8 cellular contexts compared by ENCODE assay signal in the genomic region with DNA sequence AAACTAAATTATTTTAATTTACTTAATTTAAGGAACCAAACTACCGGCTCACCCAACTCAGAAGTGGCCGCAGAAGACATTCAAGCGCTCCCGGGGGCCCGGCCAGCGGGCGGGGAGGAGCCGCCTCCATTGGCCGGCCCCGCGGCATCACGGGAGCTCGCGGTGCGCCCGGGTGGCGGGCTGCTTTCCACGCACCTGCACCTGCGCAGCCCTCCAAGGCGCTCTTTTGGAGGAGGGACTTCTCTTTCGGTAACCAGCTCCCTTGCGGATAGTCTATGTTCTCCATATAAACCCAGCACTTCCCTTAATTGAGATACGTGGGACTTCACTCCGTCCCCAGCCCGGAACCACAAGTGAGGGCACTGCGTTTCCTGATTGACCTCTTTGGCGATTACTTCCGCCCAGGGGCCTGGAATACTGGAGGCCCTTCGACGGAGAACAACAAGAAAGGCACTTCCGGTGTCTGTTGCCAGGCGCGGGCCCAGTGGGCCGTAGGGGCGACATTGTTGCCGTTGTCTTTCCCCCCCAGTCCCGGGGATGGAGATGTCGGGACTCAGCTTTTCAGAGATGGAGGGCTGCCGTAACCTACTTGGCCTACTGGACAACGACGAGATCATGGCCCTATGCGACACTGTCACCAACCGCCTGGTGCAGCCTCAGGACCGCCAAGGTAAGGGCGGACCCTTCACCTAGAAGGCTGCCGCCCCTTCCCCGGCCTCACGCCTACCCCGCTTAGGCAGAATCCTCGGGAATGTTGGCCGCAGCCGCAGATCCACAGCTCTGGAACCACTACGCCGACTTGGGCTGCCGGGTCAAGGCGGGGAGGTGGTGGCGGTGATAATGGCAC. TPM values are rescaled to one million over a fixed set of nuclear protein-coding genes. Genes with fewer than 3 reads are reported as not detected.
DNase-seq lines count a peak whose midpoint lies in the region; ATAC-seq, FAIRE-seq and TF ChIP-seq lines count a peak whose summit lies in the region.

C3orf38 (plus strand) TSS at position 444 of the 847 bp plus-strand sequence; CDS start at position 538, 94 bp downstream.

- H3K27me3 ChIP-seq in AG04450 (ENCODE audit: control insufficient read depth, insufficient read depth, low read length), result no peaks in the 10 kb centered on the region
- no peaks in the 10 kb centered on the region for H3K27me3 ChIP-seq in bronchial epithelial cell (ENCODE audit: control insufficient read depth, insufficient read depth, low read length)
- no peaks in the 10 kb centered on the region for H3K27me3 ChIP-seq in smooth muscle cell (ENCODE audit: low read depth)

- POLR2A ChIA-PET in AG04450 (lab: Yijun Ruan, JAX), result interaction anchor here (2.5 kb wide), 1 partner anchor 91 kb away, joined by 17 read pairs; the partner anchor contains the start of genes CGGBP1 and ZNF654

- H3K27ac ChIP-seq in AG04450 (ENCODE audit: low read depth, low read length) (peak within 1 kb of the TSS; percentile 85), smooth muscle cell (ENCODE audit: low read depth) (peak within 1 kb of the TSS; percentile 89)

- H3K9me3 ChIP-seq in AG04450 (ENCODE audit: control insufficient read depth, insufficient read depth, low read length) (no peaks in the 10 kb centered on the region; the same call in 1 of the 2 replicates), smooth muscle cell (replicated peaks; ENCODE audit: low read depth) (no peaks in the 10 kb centered on the region)

- ATAC-seq in GM18907 (IDR thresholded peaks at IDR 0.05; ENCODE audit: unreplicated experiment), result peak; percentile 88
- ATAC-seq in HG03139 (IDR thresholded peaks at IDR 0.05; ENCODE audit: unreplicated experiment), result peak; percentile 74

- TF ChIP-seq CTCF in AG04450 (IDR thresholded peaks at IDR 0.05; ENCODE audit: low read depth, low read length) (no peak), WI38 (IDR thresholded peaks at IDR 0.05; ENCODE audit: low read depth, low read length) (no peak), bronchial epithelial cell (IDR thresholded peaks at IDR 0.05; ENCODE audit: insufficient read depth, low read length, severe bottlenecking) (no peak), smooth muscle cell (IDR thresholded peaks at IDR 0.05; ENCODE audit: borderline replicate concordance, insufficient read depth, poor library complexity, severe bottlenecking) (no peak)

- H3K4me1 ChIP-seq in smooth muscle cell (ENCODE audit: low read depth), result peaks cover 20% of the 10 kb centered on the region

- H4K20me1 ChIP-seq in smooth muscle cell (ENCODE audit: low read depth), result peaks cover 11% of the 10 kb centered on the region

- under 1% methylated on average over 55 of the region's 57 CpGs for WGBS in smooth muscle cell (ENCODE audit: low lambda C conversion rate)

- CTCF ChIA-PET in AG04450 (lab: Charles Lee), result interaction anchor here (0.6 to 1.4 kb wide), 5 partner anchors 11 to 97 kb away, joined by 3 to 5 read pairs (median 3); partner anchors contain the start of gene ZNF654

- FAIRE-seq in bronchial epithelial cell (lab: Jason Lieb, UNC), result no peak

- peak; percentile 69 for DNase-seq in AG04450 (ENCODE audit: low read depth, low spot score)
- DNase-seq in NCI-H2196 treated with DMSO at 0.1 percent for 48 hours (lab: John Stamatoyannopoulos, UW; ENCODE audit: unreplicated experiment), result peak; percentile 66
- DNase-seq in bronchial epithelial cell (ENCODE audit: low read depth), result peak; percentile 76
- peak; percentile 87 for DNase-seq in iPS-NIHi7 (ENCODE audit: extremely low spot score)
- DNase-seq in smooth muscle cell (lab: John Stamatoyannopoulos, UW; ENCODE audit: unreplicated experiment), result peak; percentile 67

- H3K79me2 ChIP-seq in smooth muscle cell (ENCODE audit: low read depth), result peaks cover 51% of the 10 kb centered on the region

- peaks cover 5% of the 10 kb centered on the region for H3F3A ChIP-seq in smooth muscle cell (ENCODE audit: low read depth)

- H3K4me3 ChIP-seq in AG04450 (ENCODE audit: low read depth, low read length) (peak within 1 kb of the TSS; percentile 100), WI38 (ENCODE audit: low read depth, low read length) (peak within 1 kb of the TSS; percentile 74), bronchial epithelial cell (ENCODE audit: low read depth, low read length) (peak within 1 kb of the TSS; percentile 88), smooth muscle cell (peak within 1 kb of the TSS; percentile 95)

- H3K4me2 ChIP-seq in smooth muscle cell, result peak within 1 kb of the TSS; percentile 93

- H2AFZ ChIP-seq in smooth muscle cell (ENCODE audit: low read depth), result peak within 1 kb of the TSS; percentile 99

- peak within 1 kb of the TSS; percentile 91 for H3K9ac ChIP-seq in smooth muscle cell (ENCODE audit: low read depth)

- H3K36me3 ChIP-seq in bronchial epithelial cell (ENCODE audit: control insufficient read depth, insufficient read depth, low read length), result no peaks in the 10 kb centered on the region
- peaks cover 6% of the 10 kb centered on the region for H3K36me3 ChIP-seq in smooth muscle cell (ENCODE audit: low read depth)

RNA-seq across cellular contexts. Expression of gene C3orf38, which starts in this region (rescaled TPM):
- polyA plus RNA-seq in AG04450 (2011; rRNA removed) (18.0 and 22.6 TPM in 2 replicates), smooth muscle cell (15.7 and 21.0 TPM in 2 replicates)
- polyA minus RNA-seq in AG04450 (2011; rRNA and poly(A)+ RNA removed), result 27.2 and 31.4 TPM in 2 replicates
- total RNA-seq in bronchial epithelial cell (25.3 and 26.6 TPM in 2 replicates), smooth muscle cell (26.3 and 36.9 TPM in 2 replicates)

Comparison
In these comparisons a context has a peak if more than half of its experiments do, and no peak if none do; other contexts are left out.
1. Peak in every context shown above with its lines: DNase-seq, ATAC-seq, H3K4me3 ChIP-seq and H3K27ac ChIP-seq.